In genomic region chr2:207167129-207167923, GRCh38 we compare ENCODE assay signal across 7 cellular contexts. TPM values are rescaled to one million over a fixed set of nuclear protein-coding genes. Genes with fewer than 3 reads are reported as not detected.
DNase-seq lines count a peak whose midpoint lies in the region; ATAC-seq and TF ChIP-seq lines count a peak whose summit lies in the region.

No MANE protein-coding gene starts in this region.

- TF ChIP-seq POLR2A in GM18505 (IDR thresholded peaks at IDR 0.05; ENCODE audit: borderline replicate concordance, extremely low read depth, insufficient read depth, insufficient read length), result no peak

- peaks cover 8% of the 10 kb centered on the region for H3K4me1 ChIP-seq in RWPE2 (ENCODE audit: insufficient read depth, poor library complexity, severe bottlenecking)

- TF ChIP-seq RAD21 in neural cell (conservative IDR thresholded peaks at IDR 0.05), result peak; percentile 49

- H3K4me3 ChIP-seq in GM08714 (ENCODE audit: low read length) (peak overlapping the region; percentile 94), RWPE2 (ENCODE audit: severe bottlenecking) (peak overlapping the region; percentile 94), neural cell (ENCODE audit: low read length) (peak overlapping the region; percentile 80)

- TF ChIP-seq EP300 in neural cell (conservative IDR thresholded peaks at IDR 0.05; ENCODE audit: poor library complexity, severe bottlenecking), result no peak

- peaks cover 18% of the 10 kb centered on the region for H3K27me3 Mint-ChIP-seq in endothelial cell (ENCODE audit: unreplicated experiment)

- peaks cover 19% of the 10 kb centered on the region for H3K36me3 Mint-ChIP-seq in endothelial cell (ENCODE audit: low read depth, unreplicated experiment)

- H3K27me3 ChIP-seq in RWPE2 (ENCODE audit: insufficient read depth, poor library complexity, severe bottlenecking) (no peaks in the 10 kb centered on the region), neural cell (ENCODE audit: insufficient read depth, low read depth, low read length) (no peaks in the 10 kb centered on the region)

- H3K27ac ChIP-seq in RWPE2 (ENCODE audit: poor library complexity, severe bottlenecking) (peak overlapping the region; percentile 96), neural cell (ENCODE audit: low read length) (peak overlapping the region; percentile 99)

- H3K9me3 ChIP-seq in RWPE2 (ENCODE audit: severe bottlenecking) (no peaks in the 10 kb centered on the region), neural cell (ENCODE audit: low read length) (peaks cover 3% of the 10 kb centered on the region)

- H3K4me3 Mint-ChIP-seq in endothelial cell (ENCODE audit: unreplicated experiment), result peak overlapping the region; percentile 96

- TF ChIP-seq CTCF in RWPE2 (IDR thresholded peaks at IDR 0.05; ENCODE audit: poor library complexity, severe bottlenecking), result no peak
- TF ChIP-seq CTCF in endothelial cell (IDR thresholded peaks at IDR 0.05; ENCODE audit: unreplicated experiment), result no peak
- no peak for TF ChIP-seq CTCF in neural cell (IDR thresholded peaks at IDR 0.05; ENCODE audit: poor library complexity, severe bottlenecking)
- TF ChIP-seq CTCF in omental fat pad (IDR thresholded peaks at IDR 0.05), result no peak

- no peaks in the 10 kb centered on the region for H3K9me3 Mint-ChIP-seq in endothelial cell (ENCODE audit: unreplicated experiment)

- H4K20me1 ChIP-seq in neural cell (ENCODE audit: insufficient read depth), result no peaks in the 10 kb centered on the region

- H3K9me2 ChIP-seq in neural cell (ENCODE audit: insufficient read depth, low read length), result no peaks in the 10 kb centered on the region

- peaks cover 20% of the 10 kb centered on the region for H3F3A ChIP-seq in neural cell (ENCODE audit: insufficient read depth, low read length, poor library complexity, severe bottlenecking)

- peak overlapping the region; percentile 72 for H3K4me2 ChIP-seq in neural cell (ENCODE audit: low read length)

- H2AFZ ChIP-seq in neural cell (ENCODE audit: low read depth, low read length), result no peak overlapping the region

- peak overlapping the region; percentile 92 for H3K27ac Mint-ChIP-seq in endothelial cell (ENCODE audit: unreplicated experiment)

- H3K79me2 ChIP-seq in neural cell (replicated peaks; ENCODE audit: insufficient read depth, low read length), result peaks cover 45% of the 10 kb centered on the region

- DNase-seq in HCEC 1CT (peak; percentile 72), RWPE2 (ENCODE audit: low spot score) (no peak), endothelial cell (ENCODE audit: low spot score) (no peak), omental fat pad (ENCODE audit: low spot score) (no peak)

- peaks cover 24% of the 10 kb centered on the region for H3K36me3 ChIP-seq in RWPE2 (ENCODE audit: low read depth)
- H3K36me3 ChIP-seq in neural cell (ENCODE audit: insufficient read depth, low read length), result no peaks in the 10 kb centered on the region

- ATAC-seq in RWPE2 (ENCODE audit: low read depth), result no peak
- no peak for ATAC-seq in GM18505 (IDR thresholded peaks at IDR 0.05; ENCODE audit: unreplicated experiment)
- ATAC-seq in omental fat pad (ENCODE audit: low FRiP score), result no peak

- H3K9ac ChIP-seq in neural cell (ENCODE audit: low read length), result peak overlapping the region; percentile 99

- H3K4me1 Mint-ChIP-seq in endothelial cell (ENCODE audit: unreplicated experiment), result peaks cover 41% of the 10 kb centered on the region

TF ChIP-seq in neural cell, 6 proteins besides CTCF, POLR2A, EP300 and RAD21:
- TF ChIP-seq SMC3 (conservative IDR thresholded peaks at IDR 0.05; ENCODE audit: poor library complexity) (peak; percentile 51), REST (IDR thresholded peaks at IDR 0.05; ENCODE audit: borderline replicate concordance) (no peak)

RNA-seq across cellular contexts. Expression of gene KLF7, which starts 1.6 kb away (rescaled TPM):
- 120 TPM for total RNA-seq in endothelial cell (ENCODE audit: unreplicated experiment)
- polyA plus RNA-seq in neural cell, result 28.1 and 31.5 TPM in 2 replicates
- 102 and 141 TPM in 2 replicates for polyA minus RNA-seq in neural cell
- 10 to 100 TPM; 23.0 to 76.3 (median 32.4) TPM for total RNA-seq in omental fat pad
